Comparison of ENCODE assay signal across 30 cellular contexts in genomic region chr5:153678617-153679329, GRCh38.
DNase-seq lines count a peak whose midpoint lies in the region; ATAC-seq, FAIRE-seq and TF ChIP-seq lines count a peak whose summit lies in the region.
"Had no signal": no experiment of that assay in that cellular context is flagged by ENCODE, and none has a peak within 500 bp of the region (broad histone marks: within the 10 kb centered on the region; RNA-seq: fewer than 3 reads in every experiment).

No MANE protein-coding gene starts in this region.

- H2BK12ac ChIP-seq in neuronal stem cell (ENCODE audit: low read length): no peak overlapping the region

- H4K91ac ChIP-seq in neuronal stem cell (ENCODE audit: low read depth, low read length, poor library complexity): peak overlapping the region; percentile 80

- no peak for TF ChIP-seq EP300 in gastroesophageal sphincter (IDR thresholded peaks at IDR 0.05)

- H2AFZ ChIP-seq in endothelial cell of umbilical vein (ENCODE audit: low read depth, low read length): no peak overlapping the region
- H2AFZ ChIP-seq in neuronal stem cell (ENCODE audit: low read length): no peak overlapping the region

- H3K4me2 ChIP-seq in endothelial cell of umbilical vein (ENCODE audit: insufficient read depth, low read length) (no peak overlapping the region), neuronal stem cell (ENCODE audit: insufficient read depth, low read length, poor library complexity, severe bottlenecking) (no peak overlapping the region)

- no peak for ATAC-seq in gastroesophageal sphincter
- ATAC-seq in GM18909 (IDR thresholded peaks at IDR 0.05; ENCODE audit: poor library complexity, unreplicated experiment): no peak
- no peak for ATAC-seq in GM18868 (IDR thresholded peaks at IDR 0.05; ENCODE audit: unreplicated experiment)
- ATAC-seq: activated CD4-positive, alpha-beta T cell treated with anti-CD3 and anti-CD28 coated beads for 36 hours; body of pancreas; stimulated activated naive CD8-positive, alpha-beta T cell treated with anti-CD3 and anti-CD28 coated beads, Interleukin-15, Interleukin-2, amounts not matched to agents 100 U/mL and 50 U/mL, for 24 hours had no signal

- TF ChIP-seq CTCF in LNCaP clone FGC (IDR thresholded peaks at IDR 0.05; ENCODE audit: control insufficient read depth, extremely low read depth, insufficient read depth): no peak
- no peak for TF ChIP-seq CTCF in endothelial cell of umbilical vein (IDR thresholded peaks at IDR 0.05; ENCODE audit: extremely low read depth in 1 of 2, insufficient read depth in 1 of 2, low read depth in 1 of 2, low read length in 2 of 2)
- TF ChIP-seq CTCF in gastroesophageal sphincter (IDR thresholded peaks at IDR 0.05): no peak

- dilution Hi-C loops in endothelial cell of umbilical vein (cut with MboI; ENCODE audit: extremely low pct_ligation_motif_present, low sequenced_read_pairs): no loop called here

- no TSS peak for BruUV-seq in endothelial cell of umbilical vein (replicated peaks; lab: Mats Ljungman, UMichigan)

- no peaks in the 10 kb centered on the region for H3K79me1 ChIP-seq in neuronal stem cell (ENCODE audit: low read depth, low read length)

- WGBS in neuronal stem cell (ENCODE audit: extremely low coverage in 2 of 2, insufficient read length in 2 of 2, insufficient replicate concordance in 1 of 2), 2 donors: no CpG with 5 or more reads among the region's 4 CpGs
- 31 to 46% methylated on average over 2 to 4 of the region's 4 CpGs for WGBS in gastroesophageal sphincter (ENCODE audit: low coverage in 1 of 2), 2 donors

- H3K9me1 ChIP-seq in endothelial cell of umbilical vein (replicated peaks; ENCODE audit: control insufficient read depth, extremely low read depth, insufficient read depth, low read length): no peaks in the 10 kb centered on the region

- H3K4me3 ChIP-seq in LNCaP clone FGC (ENCODE audit: low read depth, low read length) (no peak overlapping the region), endothelial cell of umbilical vein (replicated peaks in 1 of 3; ENCODE audit: insufficient read depth in 1 of 3, low read depth in 1 of 3, low read length in 3 of 3) (no peak overlapping the region), neuronal stem cell (ENCODE audit: low read length in 2 of 2) (no peak overlapping the region), gastroesophageal sphincter (no peak overlapping the region)
- H3K4me3 ChIP-seq: body of pancreas, prostate gland, testis had no signal

- CTCF ChIA-PET in endothelial cell of umbilical vein (lab: Charles Lee): interaction anchor here (1.1 to 1.3 kb wide), 3 partner anchors 50 to 182 kb away, joined by 3 read pairs; no protein-coding TSS in a partner anchor

- no peak overlapping the region for H3K23ac ChIP-seq in neuronal stem cell (ENCODE audit: low read depth, low read length, poor library complexity)

- no peak overlapping the region for H2BK5ac ChIP-seq in neuronal stem cell (ENCODE audit: low read length)

- no peak overlapping the region for H2AK5ac ChIP-seq in neuronal stem cell (ENCODE audit: low read depth, low read length)

- H3K9me3 ChIP-seq in endothelial cell of umbilical vein (replicated peaks; ENCODE audit: control insufficient read depth, insufficient read depth, low read length): no peaks in the 10 kb centered on the region
- H3K9me3 ChIP-seq in neuronal stem cell (replicated peaks in 1 of 2; ENCODE audit: control insufficient read depth in 2 of 2, insufficient read depth in 1 of 2, low read depth in 1 of 2, low read length in 2 of 2): peaks cover 0 to 13% of the 10 kb centered on the region in 2 donors
- H3K9me3 ChIP-seq in gastroesophageal sphincter: no peaks in the 10 kb centered on the region
- H3K9me3 ChIP-seq: body of pancreas, prostate gland, testis had no signal

- H3K27me3 ChIP-seq in endothelial cell of umbilical vein (ENCODE audit: control insufficient read depth in 2 of 2, insufficient read depth in 2 of 2, low read length in 2 of 2) (no peaks in the 10 kb centered on the region), neuronal stem cell (ENCODE audit: control insufficient read depth in 3 of 3, insufficient read depth in 3 of 3, low read depth in 1 of 3, low read length in 3 of 3) (no peaks in the 10 kb centered on the region), gastroesophageal sphincter (no peaks in the 10 kb centered on the region)
- H3K27me3 ChIP-seq: body of pancreas, testis had no signal

- no peak overlapping the region for H4K8ac ChIP-seq in neuronal stem cell (ENCODE audit: low read depth, low read length)

- H2BK120ac ChIP-seq in neuronal stem cell (ENCODE audit: low read depth, low read length): no peak overlapping the region

- H3K4ac ChIP-seq in neuronal stem cell (ENCODE audit: low read length): no peak overlapping the region

- no peak for FAIRE-seq in endothelial cell of umbilical vein (lab: Jason Lieb, UNC)
- FAIRE-seq: D721Med, frontal cortex, GM12891, H1 had no signal

- H3K9ac ChIP-seq in endothelial cell of umbilical vein (replicated peaks; ENCODE audit: extremely low read depth, insufficient read depth, low read length): no peak overlapping the region
- no peak overlapping the region for H3K9ac ChIP-seq in neuronal stem cell (ENCODE audit: low read depth, low read length, poor library complexity)

- intact Hi-C loops in endothelial cell of umbilical vein (cut with micrococcal nuclease): no loop called here

- no peak overlapping the region for H2BK15ac ChIP-seq in neuronal stem cell (ENCODE audit: low read length)

- H3K4me1 ChIP-seq in endothelial cell of umbilical vein (ENCODE audit: control insufficient read depth, extremely low read depth, insufficient read depth, low read length) (no peaks in the 10 kb centered on the region), neuronal stem cell (ENCODE audit: control insufficient read depth in 2 of 2, insufficient read depth in 1 of 2, low read depth in 1 of 2, low read length in 2 of 2) (no peaks in the 10 kb centered on the region), gastroesophageal sphincter (no peaks in the 10 kb centered on the region)
- H3K4me1 ChIP-seq: body of pancreas, prostate gland, testis had no signal

- no peaks in the 10 kb centered on the region for H4K20me1 ChIP-seq in endothelial cell of umbilical vein (replicated peaks; ENCODE audit: control insufficient read depth, extremely low read depth, insufficient read depth, low read length)

- H3K18ac ChIP-seq in neuronal stem cell (ENCODE audit: low read length): no peak overlapping the region

- no peaks in the 10 kb centered on the region for H3K36me3 ChIP-seq in endothelial cell of umbilical vein (ENCODE audit: control insufficient read depth in 2 of 2, extremely low read depth in 1 of 2, insufficient read depth in 2 of 2, low read length in 2 of 2)
- peaks cover 9 to 64% of the 10 kb centered on the region in 2 donors for H3K36me3 ChIP-seq in neuronal stem cell (replicated peaks in 1 of 2; ENCODE audit: control insufficient read depth in 2 of 2, insufficient read depth in 2 of 2, low read length in 2 of 2)
- no peaks in the 10 kb centered on the region for H3K36me3 ChIP-seq in gastroesophageal sphincter
- H3K36me3 ChIP-seq: prostate gland had no signal

- no peak for TF ChIP-seq POLR2A in endothelial cell of umbilical vein (IDR thresholded peaks at IDR 0.05; ENCODE audit: low read depth, low read length)
- TF ChIP-seq POLR2A in gastroesophageal sphincter (IDR thresholded peaks at IDR 0.05): no peak

- H3K14ac ChIP-seq in neuronal stem cell (ENCODE audit: low read length): no peak overlapping the region

- H3K27ac ChIP-seq in endothelial cell of umbilical vein (ENCODE audit: insufficient read depth, low read depth, low read length) (no peak overlapping the region), neuronal stem cell (replicated peaks; ENCODE audit: low read length) (no peak overlapping the region), gastroesophageal sphincter (no peak overlapping the region)
- H3K27ac ChIP-seq: body of pancreas, prostate gland, RWPE1, testis had no signal

- DNase-seq in NCI-H2171 treated with DMSO at 0.1 percent for 48 hours (lab: John Stamatoyannopoulos, UW) (peak; percentile 5), NCI-H2171 (lab: John Stamatoyannopoulos, UW) (no peak), LNCaP clone FGC (ENCODE audit: low read depth) (peak; percentile 38), endothelial cell of umbilical vein (ENCODE audit: low read depth, low spot score) (peak; percentile 37), neuronal stem cell (ENCODE audit: low spot score) (no peak)
- DNase-seq: 8988T; activated CD4-positive, alpha-beta T cell treated with anti-CD3 and anti-CD28 coated beads for 36 hours; activated CD8-positive, alpha-beta memory T cell treated with anti-CD3 and anti-CD28 coated beads for 24 hours; activated gamma-delta T cell; activated T-cell treated with anti-CD3 and anti-CD28 coated beads, Interleukin-2, amount 50 U/mL, for 1 hour; effector CD4-positive, alpha-beta T cell; EL; immature natural killer cell; IMR-90; mesenchymal stem cell; NCI-H1092; NCI-H187 treated with DMSO at 0.1 percent for 48 hours; NCI-H82; stimulated activated naive CD8-positive, alpha-beta T cell treated with anti-CD3 and anti-CD28 coated beads, Interleukin-15, Interleukin-2, amounts not matched to agents 100 U/mL and 50 U/mL, for 24 hours; testis had no signal

- POLR2A ChIA-PET in endothelial cell of umbilical vein (lab: Charles Lee): no interaction called here

- H3K79me2 ChIP-seq in endothelial cell of umbilical vein (ENCODE audit: control insufficient read depth, insufficient read depth, low read length): no peaks in the 10 kb centered on the region

TF ChIP-seq in endothelial cell of umbilical vein, 7 proteins besides CTCF, POLR2A, EP300 and RAD21:
- no peak for TF ChIP-seq POLR2AphosphoS5 (IDR thresholded peaks at IDR 0.05; ENCODE audit: insufficient read depth, low read depth, low read length)
- no peak for TF ChIP-seq JUN (IDR thresholded peaks at IDR 0.05; ENCODE audit: borderline replicate concordance, insufficient read depth, insufficient read length, low read depth)
- TF ChIP-seq FOS (IDR thresholded peaks at IDR 0.05; ENCODE audit: borderline replicate concordance, insufficient read depth, low read length): no peak
- no peak for TF ChIP-seq GATA2 (IDR thresholded peaks at IDR 0.05; ENCODE audit: insufficient read depth, insufficient read length, low read depth, low read length)
- TF ChIP-seq MYC (IDR thresholded peaks at IDR 0.05; ENCODE audit: low read depth, low read length): no peak
- TF ChIP-seq MAX (IDR thresholded peaks at IDR 0.05; ENCODE audit: insufficient read depth, insufficient read length): no peak
- no peak for TF ChIP-seq EZH2 (IDR thresholded peaks at IDR 0.05; ENCODE audit: borderline replicate concordance, low read depth, low read length, severe bottlenecking)

Comparison
In these comparisons a context has a peak if more than half of its experiments do, and no peak if none do; other contexts are left out.
1. DNase-seq: peak in NCI-H2171 treated with DMSO at 0.1 percent for 48 hours (single experiment), LNCaP clone FGC (single experiment) and endothelial cell of umbilical vein (single experiment); none in NCI-H2171 (single experiment) and neuronal stem cell (single experiment).